ENCODE assay signal across 12 cellular contexts in genomic region chr21:34552324-34553198, GRCh38. TPM values are rescaled to one million over a fixed set of nuclear protein-coding genes. Genes with fewer than 3 reads are reported as not detected.
DNase-seq lines count a peak whose midpoint lies in the region; ATAC-seq and TF ChIP-seq lines count a peak whose summit lies in the region.
"Had no signal": no experiment of that assay in that cellular context is flagged by ENCODE, and none has a peak within 500 bp of the region (broad histone marks: within the 10 kb centered on the region; RNA-seq: fewer than 3 reads in every experiment).

No MANE protein-coding gene starts in this region.

- H3K4me1 Mint-ChIP-seq in natural killer cell treated with Interleukin-12 subunit alpha and Interleukin-12 subunit beta and Interleukin-15 and Interleukin-18, amount 100 ng/mL, for 72 hours (ENCODE audit: low read depth in 2 of 2) = peaks cover 0 to 6% of the 10 kb centered on the region in 2 donors
- H3K4me1 Mint-ChIP-seq: activated B cell treated with CpG ODN at 0.5 μM for 24 hours had no signal

- H3K27ac Mint-ChIP-seq in natural killer cell treated with Interleukin-12 subunit alpha and Interleukin-12 subunit beta and Interleukin-15 and Interleukin-18, amount 100 ng/mL, for 72 hours = no peak overlapping the region
- H3K27ac Mint-ChIP-seq: activated B cell treated with CpG ODN at 0.5 μM for 24 hours had no signal

- H3K27me3 Mint-ChIP-seq in natural killer cell treated with Interleukin-12 subunit alpha and Interleukin-12 subunit beta and Interleukin-15 and Interleukin-18, amount 100 ng/mL, for 72 hours = no peaks in the 10 kb centered on the region
- H3K27me3 Mint-ChIP-seq: activated B cell treated with CpG ODN at 0.5 μM for 24 hours had no signal

- ATAC-seq in natural killer cell treated with Interleukin-12 subunit alpha and Interleukin-12 subunit beta and Interleukin-15 and Interleukin-18, amount 100 ng/mL, for 72 hours = no peak
- ATAC-seq: gastrocnemius medialis had no signal

- no peaks in the 10 kb centered on the region for H3K9me3 Mint-ChIP-seq in natural killer cell treated with Interleukin-12 subunit alpha and Interleukin-12 subunit beta and Interleukin-15 and Interleukin-18, amount 100 ng/mL, for 72 hours

- DNase-seq in LNCaP clone FGC (ENCODE audit: low read depth) = peak; percentile 58
- DNase-seq in amniotic epithelial cell (ENCODE audit: low read depth) = peak; percentile 52
- DNase-seq in fibroblast of villous mesenchyme (ENCODE audit: low read depth) = peak; percentile 79
- DNase-seq in stromal cell of bone marrow (ENCODE audit: low read depth) = peak; percentile 77
- DNase-seq in stimulated activated CD4-positive, alpha-beta T cell treated with anti-CD3 and anti-CD28 coated beads, Interleukin-15, amount 100 ng/mL, for 24 hours = no peak
- DNase-seq in natural killer cell treated with Interleukin-12 subunit alpha and Interleukin-12 subunit beta and Interleukin-15 and Interleukin-18, amount 100 ng/mL, for 72 hours (ENCODE audit: low spot score) = no peak
- DNase-seq in NCI-H2029 treated with DMSO at 0.1 percent for 48 hours (lab: John Stamatoyannopoulos, UW) = no peak
- DNase-seq: activated B cell treated with CpG ODN at 0.5 μM for 24 hours, Calu3, cerebellar nuclear complex, gastrocnemius medialis, nucleus accumbens had no signal

- no peak overlapping the region for H3K4me3 Mint-ChIP-seq in natural killer cell treated with Interleukin-12 subunit alpha and Interleukin-12 subunit beta and Interleukin-15 and Interleukin-18, amount 100 ng/mL, for 72 hours
- H3K4me3 Mint-ChIP-seq: activated B cell treated with CpG ODN at 0.5 μM for 24 hours had no signal

- no peak for TF ChIP-seq CTCF in LNCaP clone FGC (IDR thresholded peaks at IDR 0.05; ENCODE audit: control insufficient read depth, extremely low read depth, insufficient read depth)
- no peak for TF ChIP-seq CTCF in fibroblast of villous mesenchyme (IDR thresholded peaks at IDR 0.05; ENCODE audit: insufficient read depth, low read depth, low read length)

- no peaks in the 10 kb centered on the region for H3K36me3 Mint-ChIP-seq in natural killer cell treated with Interleukin-12 subunit alpha and Interleukin-12 subunit beta and Interleukin-15 and Interleukin-18, amount 100 ng/mL, for 72 hours

- H3K4me3 ChIP-seq in LNCaP clone FGC (ENCODE audit: low read depth, low read length) (no peak overlapping the region), fibroblast of villous mesenchyme (ENCODE audit: low read depth, low read length) (peak overlapping the region; percentile 7)
- H3K4me3 ChIP-seq: gastrocnemius medialis had no signal

RNA-seq across cellular contexts. Expression of gene KCNE1, which starts 40.6 kb away (rescaled TPM):
- total RNA-seq in fibroblast of villous mesenchyme = under 0.01 and 0.64 TPM in 2 replicates
- total RNA-seq in natural killer cell treated with Interleukin-12 subunit alpha and Interleukin-12 subunit beta and Interleukin-15 and Interleukin-18, amount 100 ng/mL, for 72 hours = 1 to 10 TPM; 1.2 to 4.7 TPM
- total RNA-seq: activated B cell treated with CpG ODN at 0.5 μM for 24 hours had no signal

Comparison
In these comparisons a context has a peak if more than half of its experiments do, and no peak if none do; other contexts are left out.
1. DNase-seq: peak in LNCaP clone FGC (single experiment), amniotic epithelial cell (single experiment), fibroblast of villous mesenchyme (single experiment) and stromal cell of bone marrow (single experiment); none in stimulated activated CD4-positive, alpha-beta T cell treated with anti-CD3 and anti-CD28 coated beads, Interleukin-15, amount 100 ng/mL, for 24 hours (single experiment), natural killer cell treated with Interleukin-12 subunit alpha and Interleukin-12 subunit beta and Interleukin-15 and Interleukin-18, amount 100 ng/mL, for 72 hours (single experiment) and NCI-H2029 treated with DMSO at 0.1 percent for 48 hours (single experiment).